ENCODE assay signal across 12 cellular contexts in the genomic region with DNA sequence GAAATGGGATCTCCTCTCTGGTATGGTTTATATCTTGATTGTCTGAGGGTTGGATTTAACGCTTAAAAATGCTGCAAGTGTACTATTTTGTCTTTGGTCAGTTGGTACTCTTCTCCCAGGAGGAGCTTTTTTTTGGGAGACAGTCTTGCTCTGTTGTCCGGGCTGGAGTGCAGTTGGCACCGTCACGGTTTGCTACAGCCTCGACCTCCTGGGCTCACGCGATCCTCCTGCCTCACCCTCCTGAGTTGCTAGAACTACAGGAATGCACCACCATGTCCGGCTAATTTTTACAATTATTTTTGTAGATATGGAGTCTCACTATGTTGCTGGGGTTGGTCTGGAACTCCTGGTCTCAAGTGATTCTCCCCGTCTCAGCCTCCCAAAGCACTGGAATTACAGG.
DNase-seq lines count a peak whose midpoint lies in the region; ATAC-seq and TF ChIP-seq lines count a peak whose summit lies in the region.
"Had no signal": no experiment of that assay in that cellular context is flagged by ENCODE, and none has a peak within 500 bp of the region (broad histone marks: within the 10 kb centered on the region; RNA-seq: fewer than 3 reads in every experiment).

No MANE protein-coding gene starts in this region.

- H3K27ac ChIP-seq in HCT116 (ENCODE audit: low read depth, low read length) (no peak overlapping the region), body of pancreas (peak overlapping the region in 3 of 4 donors; percentile 35 to 87 (median 71)), lung (ENCODE audit: low read depth in 1 of 2, low read length in 1 of 2) (peak overlapping the region; percentile 10 to 69), spleen (peak overlapping the region in 7 of 8 donors; percentile 75 to 92 (median 84))

- no peak for TF ChIP-seq RAD21 in HCT116 (IDR thresholded peaks at IDR 0.05; ENCODE audit: low read depth)

- H3K27ac Mint-ChIP-seq in T-cell: no peak overlapping the region
- H3K27ac Mint-ChIP-seq: activated T-cell treated with anti-CD3 and anti-CD28 coated beads, Interleukin-2, amount 50 U/mL, for 24 hours had no signal

- no peaks in the 10 kb centered on the region for H3K27me3 ChIP-seq in HCT116 (ENCODE audit: insufficient read depth, low read length)
- H3K27me3 ChIP-seq in body of pancreas: no peaks in the 10 kb centered on the region
- no peaks in the 10 kb centered on the region for H3K27me3 ChIP-seq in lung (ENCODE audit: control insufficient read depth, insufficient read depth)
- no peaks in the 10 kb centered on the region for H3K27me3 ChIP-seq in spleen (replicated peaks in 1 of 7)

- H3K9ac ChIP-seq in HCT116 (ENCODE audit: low read length): no peak overlapping the region

- peak overlapping the region in 1 of 3 donors; percentile 23 for H3K4me3 Mint-ChIP-seq in T-cell
- H3K4me3 Mint-ChIP-seq: activated T-cell treated with anti-CD3 and anti-CD28 coated beads, Interleukin-2, amount 50 U/mL, for 24 hours had no signal

- H3K4me3 ChIP-seq in HCT116 (replicated peaks in 1 of 2; ENCODE audit: low read depth in 1 of 2, low read length in 2 of 2) (no peak overlapping the region), body of pancreas (no peak overlapping the region), lung (no peak overlapping the region), spleen (peak overlapping the region in 1 of 8 donors; percentile 57)

- ATAC-seq in HCT116 (no peak), body of pancreas (no peak), lung (ENCODE audit: insufficient read depth, low FRiP score) (no peak), GM19351 (IDR thresholded peaks at IDR 0.05; ENCODE audit: unreplicated experiment) (no peak), HG03039 (IDR thresholded peaks at IDR 0.05; ENCODE audit: unreplicated experiment) (no peak), T-cell (replicated peaks in 1 of 4) (no peak)

- no peaks in the 10 kb centered on the region for H3K9me3 ChIP-seq in HCT116 (ENCODE audit: control insufficient read depth in 1 of 2, insufficient read depth in 1 of 2, low read depth in 1 of 2, low read length in 2 of 2)
- no peaks in the 10 kb centered on the region for H3K9me3 ChIP-seq in body of pancreas
- H3K9me3 ChIP-seq in lung (ENCODE audit: control insufficient read depth in 2 of 2, insufficient read depth in 1 of 2, low read length in 1 of 2): no peaks in the 10 kb centered on the region
- H3K9me3 ChIP-seq in spleen: no peaks in the 10 kb centered on the region

- peaks cover 19% of the 10 kb centered on the region for H3K79me2 ChIP-seq in HCT116 (ENCODE audit: insufficient read depth, low read length)

- intact Hi-C loops in HCT116 (cut with micrococcal nuclease): no loop called here
- intact Hi-C loops in body of pancreas (cut with DNase I): no loop called here
- intact Hi-C loops in spleen (cut with DNase I; ENCODE audit: low total_unique reads): no loop called here

- POLR2A ChIA-PET in HCT116 (lab: Charles Lee) (no interaction called here), T-cell (lab: Charles Lee) (interaction anchor here in 1 of 2 donors (0.5 kb wide), 1 partner anchor 21 kb away, joined by 3 read pairs; no protein-coding TSS in a partner anchor)

- peaks cover 32% of the 10 kb centered on the region for H3K36me3 Mint-ChIP-seq in T-cell

- H3K27me3 Mint-ChIP-seq in T-cell: no peaks in the 10 kb centered on the region
- H3K27me3 Mint-ChIP-seq: activated T-cell treated with anti-CD3 and anti-CD28 coated beads, Interleukin-2, amount 50 U/mL, for 24 hours had no signal

- H3K4me2 ChIP-seq in HCT116 (ENCODE audit: low read length): peak overlapping the region; percentile 65; the same call in 1 of the 2 replicates

- no TSS peak for BruUV-seq in HCT116 (replicated peaks; lab: Mats Ljungman, UMichigan)

- WGBS in body of pancreas, 2 donors: 89 to 96% methylated on average over 9 of the region's 9 CpGs
- WGBS in lung, 2 donors: 86 to 94% methylated on average over 9 of the region's 9 CpGs
- 90 to 96% (median 92%) methylated on average over 9 of the region's 9 CpGs for WGBS in spleen, 5 donors

- H3K4me1 Mint-ChIP-seq in T-cell: peaks cover 46 to 59% (median 56%) of the 10 kb centered on the region in 3 donors

- H3K36me3 ChIP-seq in HCT116 (ENCODE audit: control insufficient read depth in 1 of 2, insufficient read depth in 2 of 2, low read length in 2 of 2) (no peaks in the 10 kb centered on the region), body of pancreas (replicated peaks in 1 of 2; ENCODE audit: insufficient read depth in 1 of 2, low read depth in 2 of 2) (no peaks in the 10 kb centered on the region), lung (ENCODE audit: control insufficient read depth in 2 of 2, insufficient read depth in 2 of 2, low read length in 2 of 2) (peaks cover 0 to 5% of the 10 kb centered on the region in 2 donors), spleen (peaks cover 0 to 14% (median 2%) of the 10 kb centered on the region in 6 donors)

- no peaks in the 10 kb centered on the region for H3K9me2 ChIP-seq in HCT116 (ENCODE audit: insufficient read depth)

- DNase-seq in HCT116 (ENCODE audit: low read depth, low spot score): no peak
- no peak for DNase-seq in body of pancreas
- DNase-seq in lung (ENCODE audit: low spot score): no peak
- no peak for DNase-seq in spleen
- DNase-seq in NCI-H82 treated with DMSO at 0.1 percent for 48 hours (lab: John Stamatoyannopoulos, UW; ENCODE audit: unreplicated experiment): no peak
- DNase-seq in T-cell: no peak
- DNase-seq: activated CD4-positive, alpha-beta T cell treated with anti-CD3 and anti-CD28 coated beads for 1 hour; activated T-cell treated with anti-CD3 and anti-CD28 coated beads, Interleukin-2, amount 50 U/mL, for 24 hours; MM.1S; NCI-H2171 had no signal

- H3K4me1 ChIP-seq in HCT116 (ENCODE audit: control insufficient read depth in 1 of 2, insufficient read depth in 2 of 2, low read length in 2 of 2) (peaks cover 31 to 34% of the 10 kb centered on the region in 2 experiments), body of pancreas (peaks cover 71% of the 10 kb centered on the region), lung (ENCODE audit: control insufficient read depth in 2 of 2, insufficient read depth in 2 of 2, low read length in 2 of 2) (peaks cover 19 to 41% of the 10 kb centered on the region in 2 donors), spleen (peaks cover 8 to 96% (median 51%) of the 10 kb centered on the region in 6 donors)

- H3K9me3 Mint-ChIP-seq in T-cell: no peaks in the 10 kb centered on the region
- H3K9me3 Mint-ChIP-seq: activated T-cell treated with anti-CD3 and anti-CD28 coated beads, Interleukin-2, amount 50 U/mL, for 24 hours had no signal

- CTCF ChIA-PET in HCT116 (lab: Charles Lee) (no interaction called here), T-cell (lab: Charles Lee) (interaction anchor here in 1 of 2 donors (0.7 kb wide), 1 partner anchor 11 kb away, joined by 5 read pairs; no protein-coding TSS in a partner anchor)

- TF ChIP-seq POLR2A in HCT116 (IDR thresholded peaks at IDR 0.05; ENCODE audit: borderline replicate concordance, extremely low read depth, insufficient read depth, insufficient read length) (no peak), body of pancreas (IDR thresholded peaks at IDR 0.05) (no peak), spleen (IDR thresholded peaks at IDR 0.05) (no peak)

- RAD21 ChIA-PET in HCT116 (lab: Charles Lee; ENCODE audit: low non-redundant PET in 1 of 2, low total read pairs in 2 of 2, uncharacterized antibody in 2 of 2, unreplicated experiment in 2 of 2): no interaction called here

- no peak overlapping the region for H2AFZ ChIP-seq in HCT116 (ENCODE audit: low read depth, low read length, poor library complexity, severe bottlenecking)

- H4K20me1 ChIP-seq in HCT116 (ENCODE audit: insufficient read depth): peaks cover 20% of the 10 kb centered on the region; the same call in 1 of the 2 replicates

- TF ChIP-seq CTCF in HCT116 (IDR thresholded peaks at IDR 0.05 in 2 of 3, conservative IDR thresholded peaks at IDR 0.05 in 1 of 3; ENCODE audit: borderline replicate concordance in 1 of 3, insufficient read depth in 1 of 3, low read depth in 2 of 3, low read length in 2 of 3) (no peak), body of pancreas (IDR thresholded peaks at IDR 0.05) (no peak), lung (IDR thresholded peaks at IDR 0.05; ENCODE audit: control extremely low read depth, extremely low read depth) (no peak), spleen (IDR thresholded peaks at IDR 0.05 in 8 of 11, conservative IDR thresholded peaks at IDR 0.05 in 3 of 11) (no peak)

TF ChIP-seq in HCT116, 20 proteins besides CTCF, POLR2A, EP300 and RAD21 (continues in another document):
- no peak for TF ChIP-seq MAX (IDR thresholded peaks at IDR 0.05)
- TF ChIP-seq CEBPB (IDR thresholded peaks at IDR 0.05; ENCODE audit: low read depth): no peak
- no peak for TF ChIP-seq ZFX (IDR thresholded peaks at IDR 0.05)
- no peak for TF ChIP-seq SRF (IDR thresholded peaks at IDR 0.05; ENCODE audit: low read depth)
- no peak for TF ChIP-seq JUND (IDR thresholded peaks at IDR 0.05)
- TF ChIP-seq EGR1 (IDR thresholded peaks at IDR 0.05; ENCODE audit: low read depth): no peak
- no peak for TF ChIP-seq SP1 (IDR thresholded peaks at IDR 0.05; ENCODE audit: low read depth)
- TF ChIP-seq FOSL1 (IDR thresholded peaks at IDR 0.05; ENCODE audit: low read depth): no peak
- TF ChIP-seq SIN3A (IDR thresholded peaks at IDR 0.05; ENCODE audit: low read depth): no peak
- TF ChIP-seq ZNF274 (IDR thresholded peaks at IDR 0.05; ENCODE audit: low read depth, low read length): no peak
- no peak for TF ChIP-seq ELF1 (IDR thresholded peaks at IDR 0.05; ENCODE audit: borderline replicate concordance, low read depth)
- TF ChIP-seq EZH2phosphoT487 (IDR thresholded peaks at IDR 0.05; ENCODE audit: borderline replicate concordance): no peak
- no peak for TF ChIP-seq YY1 (IDR thresholded peaks at IDR 0.05; ENCODE audit: extremely low read depth, insufficient replicate concordance, low read depth, low read length)
- TF ChIP-seq TCF7L2 (IDR thresholded peaks at IDR 0.05; ENCODE audit: borderline replicate concordance, extremely low read depth, insufficient read depth, insufficient read length): no peak
